Comparison of ENCODE assay signal across 1 cellular context in the genomic region with DNA sequence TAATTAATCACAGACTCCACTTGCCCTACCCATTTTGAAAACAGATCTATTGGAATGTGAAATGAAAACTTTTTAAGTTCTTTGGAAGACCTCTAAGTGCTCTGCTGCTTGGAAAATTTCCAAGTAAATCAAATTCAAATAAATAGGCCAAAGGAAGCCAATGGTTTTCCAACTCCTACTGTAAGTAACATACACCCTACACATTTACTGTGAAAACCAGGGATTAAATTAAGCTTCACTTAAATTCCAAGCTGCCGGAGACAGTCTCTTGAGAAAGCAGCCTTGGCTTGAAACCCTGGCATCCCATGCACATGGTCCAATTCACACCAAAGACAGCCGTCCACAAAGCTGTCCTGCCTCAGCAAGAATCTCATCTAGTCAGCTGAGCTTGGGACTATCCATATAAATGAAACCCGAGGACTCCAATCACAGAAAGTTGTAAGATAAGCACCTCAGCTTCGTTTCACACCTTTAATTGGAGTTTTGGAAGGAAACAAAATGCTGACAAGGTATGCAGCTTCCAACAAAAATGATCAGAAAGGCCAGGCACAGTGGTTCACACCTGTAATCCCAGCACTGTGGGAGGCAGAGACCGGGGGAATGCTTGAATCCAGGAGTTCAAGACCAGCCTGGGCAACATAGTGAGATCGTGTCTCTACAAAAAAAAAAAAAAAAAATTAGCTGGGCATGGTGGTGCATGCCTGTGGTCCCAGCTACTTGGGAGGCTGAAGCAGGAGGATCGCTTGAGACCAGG.
TF ChIP-seq lines count a peak whose summit lies in the region.

No MANE protein-coding gene starts in this region.

TF ChIP-seq in GM23338, 12 proteins besides CTCF, POLR2A, EP300 and RAD21:
- TF ChIP-seq CREB1 (CRISPR knock-in tag; IDR thresholded peaks at IDR 0.05; ENCODE audit: low read depth) (no peak), STAT1 (IDR thresholded peaks at IDR 0.05; ENCODE audit: unreplicated experiment) (no peak), NANOG (IDR thresholded peaks at IDR 0.05; ENCODE audit: borderline replicate concordance) (no peak), ZNF114 (CRISPR knock-in tag; IDR thresholded peaks at IDR 0.05) (no peak), POLR2AphosphoS5 (IDR thresholded peaks at IDR 0.05; ENCODE audit: low read depth) (no peak), JUNB (IDR thresholded peaks at IDR 0.05; ENCODE audit: unreplicated experiment) (no peak), ZNF331 (CRISPR knock-in tag; IDR thresholded peaks at IDR 0.05; ENCODE audit: low read depth) (no peak), EZH2phosphoT487 (IDR thresholded peaks at IDR 0.05; ENCODE audit: unreplicated experiment) (no peak), EZH2 (IDR thresholded peaks at IDR 0.05; ENCODE audit: low read depth, unreplicated experiment) (no peak), ETS1 (IDR thresholded peaks at IDR 0.05) (no peak)
- TF ChIP-seq, protein P1, sequence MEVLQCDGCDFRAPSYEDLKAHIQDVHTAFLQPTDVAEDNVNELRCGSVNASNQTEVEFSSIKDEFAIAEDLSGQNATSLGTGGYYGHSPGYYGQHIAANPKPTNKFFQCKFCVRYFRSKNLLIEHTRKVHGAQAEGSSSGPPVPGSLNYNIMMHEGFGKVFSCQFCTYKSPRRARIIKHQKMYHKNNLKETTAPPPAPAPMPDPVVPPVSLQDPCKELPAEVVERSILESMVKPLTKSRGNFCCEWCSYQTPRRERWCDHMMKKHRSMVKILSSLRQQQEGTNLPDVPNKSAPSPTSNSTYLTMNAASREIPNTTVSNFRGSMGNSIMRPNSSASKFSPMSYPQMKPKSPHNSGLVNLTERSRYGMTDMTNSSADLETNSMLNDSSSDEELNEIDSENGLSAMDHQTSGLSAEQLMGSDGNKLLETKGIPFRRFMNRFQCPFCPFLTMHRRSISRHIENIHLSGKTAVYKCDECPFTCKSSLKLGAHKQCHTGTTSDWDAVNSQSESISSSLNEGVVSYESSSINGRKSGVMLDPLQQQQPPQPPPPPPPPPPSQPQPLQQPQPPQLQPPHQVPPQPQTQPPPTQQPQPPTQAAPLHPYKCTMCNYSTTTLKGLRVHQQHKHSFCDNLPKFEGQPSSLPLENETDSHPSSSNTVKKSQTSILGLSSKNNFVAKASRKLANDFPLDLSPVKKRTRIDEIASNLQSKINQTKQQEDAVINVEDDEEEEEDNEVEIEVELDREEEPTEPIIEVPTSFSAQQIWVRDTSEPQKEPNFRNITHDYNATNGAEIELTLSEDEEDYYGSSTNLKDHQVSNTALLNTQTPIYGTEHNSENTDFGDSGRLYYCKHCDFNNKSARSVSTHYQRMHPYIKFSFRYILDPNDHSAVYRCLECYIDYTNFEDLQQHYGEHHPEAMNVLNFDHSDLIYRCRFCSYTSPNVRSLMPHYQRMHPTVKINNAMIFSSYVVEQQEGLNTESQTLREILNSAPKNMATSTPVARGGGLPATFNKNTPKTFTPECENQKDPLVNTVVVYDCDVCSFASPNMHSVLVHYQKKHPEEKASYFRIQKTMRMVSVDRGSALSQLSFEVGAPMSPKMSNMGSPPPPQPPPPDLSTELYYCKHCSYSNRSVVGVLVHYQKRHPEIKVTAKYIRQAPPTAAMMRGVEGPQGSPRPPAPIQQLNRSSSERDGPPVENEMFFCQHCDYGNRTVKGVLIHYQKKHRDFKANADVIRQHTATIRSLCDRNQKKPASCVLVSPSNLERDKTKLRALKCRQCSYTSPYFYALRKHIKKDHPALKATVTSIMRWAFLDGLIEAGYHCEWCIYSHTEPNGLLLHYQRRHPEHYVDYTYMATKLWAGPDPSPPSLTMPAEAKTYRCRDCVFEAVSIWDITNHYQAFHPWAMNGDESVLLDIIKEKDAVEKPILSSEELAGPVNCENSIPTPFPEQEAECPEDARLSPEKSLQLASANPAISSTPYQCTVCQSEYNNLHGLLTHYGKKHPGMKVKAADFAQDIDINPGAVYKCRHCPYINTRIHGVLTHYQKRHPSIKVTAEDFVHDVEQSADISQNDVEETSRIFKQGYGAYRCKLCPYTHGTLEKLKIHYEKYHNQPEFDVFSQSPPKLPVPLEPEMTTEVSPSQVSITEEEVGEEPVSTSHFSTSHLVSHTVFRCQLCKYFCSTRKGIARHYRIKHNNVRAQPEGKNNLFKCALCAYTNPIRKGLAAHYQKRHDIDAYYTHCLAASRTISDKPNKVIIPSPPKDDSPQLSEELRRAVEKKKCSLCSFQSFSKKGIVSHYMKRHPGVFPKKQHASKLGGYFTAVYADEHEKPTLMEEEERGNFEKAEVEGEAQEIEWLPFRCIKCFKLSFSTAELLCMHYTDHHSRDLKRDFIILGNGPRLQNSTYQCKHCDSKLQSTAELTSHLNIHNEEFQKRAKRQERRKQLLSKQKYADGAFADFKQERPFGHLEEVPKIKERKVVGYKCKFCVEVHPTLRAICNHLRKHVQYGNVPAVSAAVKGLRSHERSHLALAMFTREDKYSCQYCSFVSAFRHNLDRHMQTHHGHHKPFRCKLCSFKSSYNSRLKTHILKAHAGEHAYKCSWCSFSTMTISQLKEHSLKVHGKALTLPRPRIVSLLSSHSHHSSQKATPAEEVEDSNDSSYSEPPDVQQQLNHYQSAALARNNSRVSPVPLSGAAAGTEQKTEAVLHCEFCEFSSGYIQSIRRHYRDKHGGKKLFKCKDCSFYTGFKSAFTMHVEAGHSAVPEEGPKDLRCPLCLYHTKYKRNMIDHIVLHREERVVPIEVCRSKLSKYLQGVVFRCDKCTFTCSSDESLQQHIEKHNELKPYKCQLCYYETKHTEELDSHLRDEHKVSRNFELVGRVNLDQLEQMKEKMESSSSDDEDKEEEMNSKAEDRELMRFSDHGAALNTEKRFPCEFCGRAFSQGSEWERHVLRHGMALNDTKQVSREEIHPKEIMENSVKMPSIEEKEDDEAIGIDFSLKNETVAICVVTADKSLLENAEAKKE (CRISPR knock-in tag; IDR thresholded peaks at IDR 0.05): no peak
- TF ChIP-seq, protein P2, sequence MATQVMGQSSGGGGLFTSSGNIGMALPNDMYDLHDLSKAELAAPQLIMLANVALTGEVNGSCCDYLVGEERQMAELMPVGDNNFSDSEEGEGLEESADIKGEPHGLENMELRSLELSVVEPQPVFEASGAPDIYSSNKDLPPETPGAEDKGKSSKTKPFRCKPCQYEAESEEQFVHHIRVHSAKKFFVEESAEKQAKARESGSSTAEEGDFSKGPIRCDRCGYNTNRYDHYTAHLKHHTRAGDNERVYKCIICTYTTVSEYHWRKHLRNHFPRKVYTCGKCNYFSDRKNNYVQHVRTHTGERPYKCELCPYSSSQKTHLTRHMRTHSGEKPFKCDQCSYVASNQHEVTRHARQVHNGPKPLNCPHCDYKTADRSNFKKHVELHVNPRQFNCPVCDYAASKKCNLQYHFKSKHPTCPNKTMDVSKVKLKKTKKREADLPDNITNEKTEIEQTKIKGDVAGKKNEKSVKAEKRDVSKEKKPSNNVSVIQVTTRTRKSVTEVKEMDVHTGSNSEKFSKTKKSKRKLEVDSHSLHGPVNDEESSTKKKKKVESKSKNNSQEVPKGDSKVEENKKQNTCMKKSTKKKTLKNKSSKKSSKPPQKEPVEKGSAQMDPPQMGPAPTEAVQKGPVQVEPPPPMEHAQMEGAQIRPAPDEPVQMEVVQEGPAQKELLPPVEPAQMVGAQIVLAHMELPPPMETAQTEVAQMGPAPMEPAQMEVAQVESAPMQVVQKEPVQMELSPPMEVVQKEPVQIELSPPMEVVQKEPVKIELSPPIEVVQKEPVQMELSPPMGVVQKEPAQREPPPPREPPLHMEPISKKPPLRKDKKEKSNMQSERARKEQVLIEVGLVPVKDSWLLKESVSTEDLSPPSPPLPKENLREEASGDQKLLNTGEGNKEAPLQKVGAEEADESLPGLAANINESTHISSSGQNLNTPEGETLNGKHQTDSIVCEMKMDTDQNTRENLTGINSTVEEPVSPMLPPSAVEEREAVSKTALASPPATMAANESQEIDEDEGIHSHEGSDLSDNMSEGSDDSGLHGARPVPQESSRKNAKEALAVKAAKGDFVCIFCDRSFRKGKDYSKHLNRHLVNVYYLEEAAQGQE (IDR thresholded peaks at IDR 0.05; ENCODE audit: unreplicated experiment): no peak
TF ChIP-seq in GM23338: peak in this region for 0.
